ENCODE assay signal across 8 cellular contexts in genomic region chrX:115233497-115234219, GRCh38. TPM values are rescaled to one million over a fixed set of nuclear protein-coding genes. Genes with fewer than 3 reads are reported as not detected.
DNase-seq lines count a peak whose midpoint lies in the region; ATAC-seq and TF ChIP-seq lines count a peak whose summit lies in the region.

Gene LRCH2, minus strand, starts transcription at chrX:115234096. Its CDS starts 55 bp downstream, at chrX:115234041.

- H3K27ac ChIP-seq in left ventricle myocardium inferior (replicated peaks), result peak within 1 kb of the TSS; percentile 48

- no peaks in the 10 kb centered on the region for H3K9me3 ChIP-seq in left ventricle myocardium inferior (replicated peaks)

- H3K27me3 ChIP-seq in left ventricle myocardium inferior (ENCODE audit: low read depth), result no peaks in the 10 kb centered on the region

- no peaks in the 10 kb centered on the region for H3K36me3 ChIP-seq in left ventricle myocardium inferior

- H3K4me3 ChIP-seq in left ventricle myocardium inferior, result peak within 1 kb of the TSS; percentile 72
- H3K4me3 ChIP-seq in retinal pigment epithelial cell (ENCODE audit: low read length), result peak within 1 kb of the TSS; percentile 74

- intact Hi-C loops in left ventricle myocardium inferior (cut with micrococcal nuclease), result no loop called here

- DNase-seq in GM03348 (ENCODE audit: low spot score) (peak; percentile 69), SK-N-DZ (ENCODE audit: low spot score) (peak; percentile 56), left ventricle myocardium inferior (peak; percentile 20), retinal pigment epithelial cell (ENCODE audit: low read depth) (no peak), NK-92 (lab: John Stamatoyannopoulos, UW; ENCODE audit: unreplicated experiment) (no peak)

- TF ChIP-seq CTCF in left ventricle myocardium inferior (IDR thresholded peaks at IDR 0.05; ENCODE audit: borderline replicate concordance) (no peak), retinal pigment epithelial cell (conservative IDR thresholded peaks at IDR 0.05; ENCODE audit: low read depth, low read length) (no peak)

- ATAC-seq in HG03097 (IDR thresholded peaks at IDR 0.05; ENCODE audit: low FRiP score, unreplicated experiment), result no peak
- no peak for ATAC-seq in GM19023 (IDR thresholded peaks at IDR 0.05; ENCODE audit: unreplicated experiment)
- ATAC-seq in HG03354 (IDR thresholded peaks at IDR 0.05; ENCODE audit: poor library complexity, severe bottlenecking, unreplicated experiment), result no peak

- H3K4me1 ChIP-seq in left ventricle myocardium inferior, result peaks cover 5% of the 10 kb centered on the region

RNA-seq across cellular contexts. Expression of gene LRCH2, which starts in this region (rescaled TPM):
- 11.5 and 14.2 TPM in 2 replicates for polyA plus RNA-seq in SK-N-DZ (2014; cell fraction: cytosol; rRNA removed)
- 10.3 and 11.6 TPM in 2 replicates for polyA plus RNA-seq in SK-N-DZ (2014; cell fraction: nucleus; rRNA removed)
- total RNA-seq in left ventricle myocardium inferior, result 1.0 TPM

Comparison
In these comparisons a context has a peak if more than half of its experiments do, and no peak if none do; other contexts are left out.
1. DNase-seq: peak in GM03348 (single experiment), SK-N-DZ (single experiment) and left ventricle myocardium inferior (single experiment); none in retinal pigment epithelial cell (single experiment) and NK-92 (single experiment).